ENCODE assay signal across 9 cellular contexts in the genomic region with DNA sequence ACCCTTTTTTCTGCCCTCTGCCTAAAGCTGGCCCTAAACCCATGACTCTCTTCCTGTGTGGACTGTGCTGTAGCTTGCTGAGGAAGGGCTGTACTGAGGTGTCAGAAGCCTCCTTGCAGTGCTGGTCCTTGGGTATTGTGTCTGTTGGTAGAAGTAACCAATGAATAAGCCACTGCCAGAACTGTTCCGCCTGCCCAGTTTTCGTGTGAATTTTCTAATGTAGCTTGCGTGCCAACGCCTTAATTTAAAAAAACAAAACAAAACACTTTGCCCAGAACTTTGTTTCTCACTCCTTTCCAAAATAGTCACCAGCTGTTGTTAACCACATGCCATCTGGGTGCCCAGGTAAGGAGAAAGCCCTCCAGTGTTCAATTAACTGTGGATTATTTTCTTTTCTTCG.
A peak's percentile ranks its signal among the peaks of the same experiment; 100 is the strongest.
DNase-seq lines count a peak whose midpoint lies in the region; ATAC-seq, FAIRE-seq and TF ChIP-seq lines count a peak whose summit lies in the region.
"Had no signal": no experiment of that assay in that cellular context is flagged by ENCODE, and none has a peak within 500 bp of the region (broad histone marks: within the 10 kb centered on the region; RNA-seq: fewer than 3 reads in every experiment).

No MANE protein-coding gene starts in this region.

- H3K9ac ChIP-seq in Karpas-422 (ENCODE audit: low read length), result peak overlapping the region; percentile 18; the same call in 1 of the 2 replicates

- no peak for DNase-seq in GM12892 (ENCODE audit: insufficient read length)
- DNase-seq in Karpas-422, result no peak
- DNase-seq in heart right ventricle, result no peak
- DNase-seq in NCI-H774 (lab: John Stamatoyannopoulos, UW), result no peak
- DNase-seq in AG08395 (ENCODE audit: low spot score), result no peak
- DNase-seq in head of caudate nucleus, result no peak
- no peak for DNase-seq in DMS79 treated with DMSO at 0.1 percent for 48 hours (lab: John Stamatoyannopoulos, UW)
- DNase-seq: right cardiac atrium had no signal

- no peak overlapping the region for H2AFZ ChIP-seq in Karpas-422 (ENCODE audit: low read length)

- H3K9me3 ChIP-seq in Karpas-422 (ENCODE audit: low read length) (no peaks in the 10 kb centered on the region), heart right ventricle (no peaks in the 10 kb centered on the region)

- peak; percentile 88 for FAIRE-seq in GM12892 (lab: Jason Lieb, UNC)

- H3K27me3 ChIP-seq in Karpas-422 (ENCODE audit: low read length) (no peaks in the 10 kb centered on the region), heart right ventricle (no peaks in the 10 kb centered on the region)

- H3K4me1 ChIP-seq in Karpas-422 (ENCODE audit: low read length), result peaks cover 67% of the 10 kb centered on the region
- peaks cover 15 to 70% (median 63%) of the 10 kb centered on the region in 9 donors for H3K4me1 ChIP-seq in heart right ventricle

- peaks cover 45% of the 10 kb centered on the region for H3K36me3 ChIP-seq in Karpas-422 (ENCODE audit: insufficient read depth, low read length)
- peaks cover 0 to 95% (median 38%) of the 10 kb centered on the region in 9 donors for H3K36me3 ChIP-seq in heart right ventricle

- peak overlapping the region; percentile 90 for H3K4me2 ChIP-seq in Karpas-422 (ENCODE audit: low read depth, low read length, poor library complexity, severe bottlenecking)

- H3K4me3 ChIP-seq in Karpas-422 (ENCODE audit: low read length), result no peak overlapping the region
- peak overlapping the region in 1 of 10 donors; percentile 10 for H3K4me3 ChIP-seq in heart right ventricle

- H3K27ac ChIP-seq in Karpas-422 (ENCODE audit: low read length) (peak overlapping the region; percentile 94), heart right ventricle (peak overlapping the region in 6 of 10 donors; percentile 28 to 93 (median 44))

- no peak for TF ChIP-seq CTCF in heart right ventricle (IDR thresholded peaks at IDR 0.05)

- peak; percentile 53 for ATAC-seq in GM21423 (IDR thresholded peaks at IDR 0.05; ENCODE audit: unreplicated experiment)
- ATAC-seq in heart right ventricle, result peak in 5 of 8 donors; percentile 21 to 55 (median 34)

- TF ChIP-seq POLR2A in GM12892 (IDR thresholded peaks at IDR 0.05; ENCODE audit: low read depth, low read length), result no peak

- H3K79me2 ChIP-seq in Karpas-422 (ENCODE audit: low read length), result peaks cover 73% of the 10 kb centered on the region

- intact Hi-C loops in heart right ventricle (cut with DNase I), result no loop called here
- intact Hi-C loops in head of caudate nucleus (cut with DNase I), result no loop called here

- no peaks in the 10 kb centered on the region for H3K9me2 ChIP-seq in Karpas-422 (replicated peaks; ENCODE audit: insufficient read depth, low read length)

- WGBS in heart right ventricle, 2 donors, result 65 to 70% methylated on average over 5 of the region's 5 CpGs

- H4K20me1 ChIP-seq in Karpas-422 (ENCODE audit: insufficient read depth, low read depth, low read length), result no peaks in the 10 kb centered on the region
